ENCODE assay signal across 7 cellular contexts in the genomic region with DNA sequence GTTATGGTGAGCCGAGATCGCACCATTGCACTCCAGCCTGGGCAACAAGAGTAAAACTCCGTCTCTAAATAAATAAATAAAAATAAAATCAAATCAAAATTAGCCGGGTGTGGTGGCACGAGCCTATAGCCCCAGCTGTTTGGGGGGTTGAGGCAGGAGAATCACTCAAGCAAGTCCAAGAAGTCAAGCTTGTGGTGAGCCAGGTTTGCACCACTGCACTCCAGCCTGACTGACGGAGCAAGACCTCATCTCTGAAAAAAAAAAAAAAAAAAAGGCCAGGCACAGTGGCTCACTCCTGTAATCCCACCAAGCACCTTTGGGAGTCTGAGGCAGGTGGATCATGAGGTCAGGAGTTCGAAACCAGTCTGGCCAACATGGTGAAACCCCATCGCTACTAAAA. TPM values are rescaled to one million over a fixed set of nuclear protein-coding genes. Genes with fewer than 3 reads are reported as not detected.
A peak's percentile ranks its signal among the peaks of the same experiment; 100 is the strongest.
DNase-seq lines count a peak whose midpoint lies in the region; ATAC-seq and FAIRE-seq lines count a peak whose summit lies in the region.
"Not testable (repeated sequence)": the region's sequence is repeated elsewhere in the genome, so short reads cannot be mapped to it uniquely, and the experiment has no call there.

No MANE protein-coding gene starts in this region.

- in situ Hi-C loops in Caki2 (cut with HindIII; ENCODE audit: low pct_unique_long_range_greater_than_20kb, low sequenced_read_pairs) = not testable (repeated sequence)

- peak; percentile 90 for FAIRE-seq in RCC 7860 (lab: Jason Lieb, UNC)

- peak; percentile 54 for DNase-seq in Caki2 (ENCODE audit: low read depth)
- DNase-seq in RCC 7860 (ENCODE audit: low spot score) = peak; percentile 63
- DNase-seq in kidney tubule cell (ENCODE audit: low spot score) = peak; percentile 84

- ATAC-seq in GM18858 (IDR thresholded peaks at IDR 0.05; ENCODE audit: unreplicated experiment) = peak; percentile 64
- peak; percentile 80 for ATAC-seq in GM19351 (IDR thresholded peaks at IDR 0.05; ENCODE audit: unreplicated experiment)
- ATAC-seq in HG02938 (IDR thresholded peaks at IDR 0.05; ENCODE audit: unreplicated experiment) = peak; percentile 70
- peak; percentile 78 for ATAC-seq in HG03354 (IDR thresholded peaks at IDR 0.05; ENCODE audit: poor library complexity, severe bottlenecking, unreplicated experiment)

RNA-seq across cellular contexts. Expression of a gene that starts 12.7 kb away (rescaled TPM):
- 104 and 109 TPM in 2 replicates for total RNA-seq in Caki2 (2014; rRNA removed; shearing (Covaris generic); ENCODE audit: low replicate concordance)

Comparison
In these comparisons a context has a peak if more than half of its experiments do, and no peak if none do; other contexts are left out.
1. Peak in every context shown above with its lines: DNase-seq and ATAC-seq.